Comparison of ENCODE assay signal across 27 cellular contexts in genomic region chr3:100769693-100770092, GRCh38.
"Had no signal": no experiment of that assay in that cellular context is flagged by ENCODE, and none has a peak within 500 bp of the region (broad histone marks: within the 10 kb centered on the region; RNA-seq: fewer than 3 reads in every experiment).

No MANE protein-coding gene starts in this region.

- FAIRE-seq: endothelial cell of umbilical vein, small intestine had no signal

- H2AFZ ChIP-seq: parathyroid adenoma had no signal

- H3K36me3 Mint-ChIP-seq: stimulated activated effector memory CD8-positive, alpha-beta T cell treated with anti-CD3 and anti-CD28 coated beads, Interleukin-12 subunit alpha, Interleukin-12 subunit beta, amount 100 ng/mL, for 72 hours had no signal

- H3K36me3 ChIP-seq: thoracic aorta had no signal

- H3K27me3 ChIP-seq: gastroesophageal sphincter, heart right ventricle, sigmoid colon had no signal

- H3K4me1 ChIP-seq: gastroesophageal sphincter, heart right ventricle, psoas muscle, sigmoid colon had no signal

- H3K9me3 Mint-ChIP-seq: activated CD4-positive, alpha-beta memory T cell treated with anti-CD3 and anti-CD28 coated beads, Interleukin-2, amount 10 ng/mL, durations not matched to agents 7 days and 5 days; activated CD4-positive, alpha-beta T cell treated with anti-CD3 and anti-CD28 coated beads, Interleukin-2, amount 10 ng/mL, durations not matched to agents 7 days and 5 days; activated T-cell treated with anti-CD3 and anti-CD28 coated beads, Interleukin-2, amount 50 U/mL, for 24 hours; effector memory CD8-positive, alpha-beta T cell; stimulated activated effector memory CD8-positive, alpha-beta T cell treated with anti-CD3 and anti-CD28 coated beads, Interleukin-12 subunit alpha, Interleukin-12 subunit beta, amount 100 ng/mL, for 72 hours; stimulated activated naive CD8-positive, alpha-beta T cell treated with anti-CD3 and anti-CD28 coated beads, Interleukin-15, Interleukin-2, amounts not matched to agents 100 ng/mL and 50 ng/mL, for 24 hours had no signal

- H3K27ac ChIP-seq: gastroesophageal sphincter, heart right ventricle, parathyroid adenoma, psoas muscle, sigmoid colon, thoracic aorta had no signal

- H3K9ac ChIP-seq: parathyroid adenoma had no signal

- H3K4me1 Mint-ChIP-seq: stimulated activated effector memory CD8-positive, alpha-beta T cell treated with anti-CD3 and anti-CD28 coated beads, Interleukin-12 subunit alpha, Interleukin-12 subunit beta, amount 100 ng/mL, for 72 hours had no signal

- H3K9me3 ChIP-seq: gastroesophageal sphincter, heart right ventricle, psoas muscle, sigmoid colon, thoracic aorta had no signal

- H3K4me3 ChIP-seq: gastroesophageal sphincter, heart right ventricle, psoas muscle, sigmoid colon, thoracic aorta had no signal

- H3K27ac Mint-ChIP-seq: activated CD4-positive, alpha-beta memory T cell treated with anti-CD3 and anti-CD28 coated beads, Interleukin-2, amount 10 ng/mL, durations not matched to agents 7 days and 5 days; activated CD4-positive, alpha-beta T cell treated with anti-CD3 and anti-CD28 coated beads, Interleukin-2, amount 10 ng/mL, durations not matched to agents 7 days and 5 days; activated T-cell treated with anti-CD3 and anti-CD28 coated beads, Interleukin-2, amount 50 U/mL, for 24 hours; effector memory CD8-positive, alpha-beta T cell; naive thymus-derived CD4-positive, alpha-beta T cell; stimulated activated effector memory CD8-positive, alpha-beta T cell treated with anti-CD3 and anti-CD28 coated beads, Interleukin-12 subunit alpha, Interleukin-12 subunit beta, amount 100 ng/mL, for 72 hours; stimulated activated naive CD8-positive, alpha-beta T cell treated with anti-CD3 and anti-CD28 coated beads, Interleukin-15, Interleukin-2, amounts not matched to agents 100 ng/mL and 50 ng/mL, for 24 hours had no signal

- H3K79me2 ChIP-seq: parathyroid adenoma had no signal

- DNase-seq: activated CD4-positive, alpha-beta memory T cell treated with anti-CD3 and anti-CD28 coated beads, Interleukin-2, amount 10 ng/mL, durations not matched to agents 7 days and 5 days; activated CD4-positive, alpha-beta T cell treated with anti-CD3 and anti-CD28 coated beads for 1 hour; activated CD4-positive, alpha-beta T cell treated with anti-CD3 and anti-CD28 coated beads, Interleukin-2, amount 10 ng/mL, durations not matched to agents 7 days and 5 days; activated CD8-positive, alpha-beta memory T cell treated with anti-CD3 and anti-CD28 coated beads, Interleukin-2, amount 50 U/mL, for 48 hours; activated gamma-delta T cell; activated naive CD4-positive, alpha-beta T cell treated with anti-CD3 and anti-CD28 coated beads, Interleukin-2, amount 50 U/mL, for 16 hours; activated T-cell treated with anti-CD3 and anti-CD28 coated beads, Interleukin-2, amount 50 U/mL, for 24 hours; amniotic stem cell; caudate nucleus; cortex of kidney; effector memory CD8-positive, alpha-beta T cell; heart right ventricle; midbrain; naive thymus-derived CD4-positive, alpha-beta T cell; occipital lobe; psoas muscle; sigmoid colon; small intestine; stimulated activated CD4-positive, alpha-beta T cell treated with anti-CD3 and anti-CD28 coated beads, Interleukin-4, amount 100 ng/mL, for 24 hours; T-helper 2 cell; trophoblast cell had no signal

- H3K4me3 Mint-ChIP-seq: activated CD4-positive, alpha-beta memory T cell treated with anti-CD3 and anti-CD28 coated beads, Interleukin-2, amount 10 ng/mL, durations not matched to agents 7 days and 5 days; activated CD4-positive, alpha-beta T cell treated with anti-CD3 and anti-CD28 coated beads, Interleukin-2, amount 10 ng/mL, durations not matched to agents 7 days and 5 days; activated T-cell treated with anti-CD3 and anti-CD28 coated beads, Interleukin-2, amount 50 U/mL, for 24 hours; effector memory CD8-positive, alpha-beta T cell; naive thymus-derived CD4-positive, alpha-beta T cell; stimulated activated effector memory CD8-positive, alpha-beta T cell treated with anti-CD3 and anti-CD28 coated beads, Interleukin-12 subunit alpha, Interleukin-12 subunit beta, amount 100 ng/mL, for 72 hours; stimulated activated naive CD8-positive, alpha-beta T cell treated with anti-CD3 and anti-CD28 coated beads, Interleukin-15, Interleukin-2, amounts not matched to agents 100 ng/mL and 50 ng/mL, for 24 hours had no signal

- H3K27me3 Mint-ChIP-seq: activated CD4-positive, alpha-beta memory T cell treated with anti-CD3 and anti-CD28 coated beads, Interleukin-2, amount 10 ng/mL, durations not matched to agents 7 days and 5 days; activated CD4-positive, alpha-beta T cell treated with anti-CD3 and anti-CD28 coated beads, Interleukin-2, amount 10 ng/mL, durations not matched to agents 7 days and 5 days; activated T-cell treated with anti-CD3 and anti-CD28 coated beads, Interleukin-2, amount 50 U/mL, for 24 hours; stimulated activated naive CD8-positive, alpha-beta T cell treated with anti-CD3 and anti-CD28 coated beads, Interleukin-15, Interleukin-2, amounts not matched to agents 100 ng/mL and 50 ng/mL, for 24 hours had no signal
